ENCODE assay signal across 8 cellular contexts in the genomic region with DNA sequence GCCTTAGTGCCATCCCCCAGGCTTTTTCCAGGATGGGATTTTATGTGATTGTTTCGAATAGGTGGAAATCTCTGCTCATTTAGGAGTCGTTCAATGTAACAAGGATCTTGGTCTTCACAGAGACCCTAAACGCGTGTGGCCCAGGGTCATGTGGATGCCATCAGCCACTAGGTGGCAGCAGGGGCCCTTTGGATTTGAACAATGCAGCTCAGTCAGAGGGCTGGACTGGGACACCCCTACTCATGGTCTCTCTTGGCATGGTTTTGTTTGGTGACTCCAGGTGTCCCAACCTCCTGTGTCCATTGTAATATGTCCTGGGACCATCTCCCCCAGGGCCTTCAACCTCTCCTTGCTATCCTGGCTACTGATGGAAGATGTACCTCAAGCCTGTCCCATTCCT. TPM values are rescaled to one million over a fixed set of nuclear protein-coding genes. Genes with fewer than 3 reads are reported as not detected.
A peak's percentile ranks its signal among the peaks of the same experiment; 100 is the strongest.
DNase-seq lines count a peak whose midpoint lies in the region; ATAC-seq, FAIRE-seq and TF ChIP-seq lines count a peak whose summit lies in the region.
"Not testable (repeated sequence)": the region's sequence is repeated elsewhere in the genome, so short reads cannot be mapped to it uniquely, and the experiment has no call there.

No MANE protein-coding gene starts in this region.

- CTCF ChIA-PET in HepG2 (lab: Yijun Ruan, JAX; ENCODE audit: low intra/inter-chr PET ratio, low total read pairs): not testable (repeated sequence)

- H3K27me3 ChIP-seq in RWPE2 (ENCODE audit: insufficient read depth, poor library complexity, severe bottlenecking); HepG2 (ENCODE audit: control insufficient read depth in 1 of 2, insufficient read depth in 2 of 2, low read length in 2 of 2); testis: not testable (repeated sequence)

- TF ChIP-seq POLR2A in HepG2 (IDR thresholded peaks at IDR 0.05; ENCODE audit: insufficient read depth in 1 of 2, low read depth in 2 of 2, low read length in 2 of 2); testis (IDR thresholded peaks at IDR 0.05): not testable (repeated sequence)

- DNase-seq in RWPE2 (ENCODE audit: low spot score); HepG2 (ENCODE audit: low spot score): not testable (repeated sequence)
- DNase-seq in activated T-cell treated with anti-CD3 and anti-CD28 coated beads for 1 hour (ENCODE audit: low read depth): peak; percentile 64
- DNase-seq in chondrocyte (ENCODE audit: low spot score): peak; percentile 68
- peak; percentile 71 for DNase-seq in stimulated activated CD4-positive, alpha-beta T cell treated with anti-CD3 and anti-CD28 coated beads, Interleukin-12 subunit alpha, Interleukin-12 subunit beta, amount 100 ng/mL, for 4 hours
- peak; percentile 82 for DNase-seq in testis

- H3K36me3 Mint-ChIP-seq in chondrocyte (ENCODE audit: low read depth): not testable (repeated sequence)

- TF ChIP-seq CTCF in GM12873 (IDR thresholded peaks at IDR 0.05; ENCODE audit: insufficient read depth, low read depth, low read length, missing control alignments) (peak; percentile 37), chondrocyte (IDR thresholded peaks at IDR 0.05) (peak; percentile 73), testis (IDR thresholded peaks at IDR 0.05) (peak in 1 of 3 experiments; percentile 55)
- not testable (repeated sequence) for TF ChIP-seq CTCF in RWPE2 (IDR thresholded peaks at IDR 0.05; ENCODE audit: poor library complexity, severe bottlenecking); HepG2 (CRISPR knock-in tag; IDR thresholded peaks at IDR 0.05)

- H3K4me3 Mint-ChIP-seq in chondrocyte (ENCODE audit: unreplicated experiment): not testable (repeated sequence)

- intact Hi-C loops in HepG2 (cut with micrococcal nuclease; ENCODE audit: unreplicated experiment); testis (cut with DNase I; ENCODE audit: low total_unique reads): not testable (repeated sequence)

- not testable (repeated sequence) for H4K20me1 ChIP-seq in HepG2 (ENCODE audit: insufficient read depth, low read length)

- H3K27ac Mint-ChIP-seq in chondrocyte (ENCODE audit: unreplicated experiment): not testable (repeated sequence)

- FAIRE-seq in HepG2 (lab: Jason Lieb, UNC): not testable (repeated sequence)

- H2AFZ ChIP-seq in HepG2 (ENCODE audit: low read length): not testable (repeated sequence)

- H3K9ac ChIP-seq in HepG2 (ENCODE audit: insufficient read depth, low read depth, low read length): not testable (repeated sequence)

- H3K27me3 Mint-ChIP-seq in chondrocyte (ENCODE audit: low read depth): not testable (repeated sequence)

- WGBS in HepG2 (ENCODE audit: low lambda C conversion rate): 4% methylated on average over 3 of the region's 4 CpGs
- WGBS in testis, 2 donors: 4% methylated on average over 4 of the region's 4 CpGs; no CpG with 5 or more reads in 1 of the 2 donors

- in situ Hi-C loops in HepG2 (cut with HindIII; ENCODE audit: extremely low pct_ligation_motif_present, low pct_unique_long_range_greater_than_20kb): not testable (repeated sequence)

- POLR2A ChIA-PET in HepG2 (lab: Yijun Ruan, JAX): not testable (repeated sequence)

- H3K4me1 Mint-ChIP-seq in chondrocyte (ENCODE audit: low read depth): not testable (repeated sequence)

- H3K27ac ChIP-seq in RWPE2 (ENCODE audit: poor library complexity, severe bottlenecking); HepG2 (ENCODE audit: extremely low read length, insufficient read depth, low read length); testis: not testable (repeated sequence)

- not testable (repeated sequence) for H3K4me3 ChIP-seq in RWPE2 (ENCODE audit: severe bottlenecking); HepG2 (replicated peaks in 1 of 3; ENCODE audit: insufficient read depth in 1 of 3, low read depth in 2 of 3, low read length in 3 of 3); testis

- TF ChIP-seq RAD21 in HepG2 (CRISPR knock-in tag; IDR thresholded peaks at IDR 0.05): not testable (repeated sequence)

- not testable (repeated sequence) for H3K4me1 ChIP-seq in RWPE2 (ENCODE audit: insufficient read depth, poor library complexity, severe bottlenecking); HepG2 (ENCODE audit: insufficient read depth, low read length); testis

- not testable (repeated sequence) for TF ChIP-seq EP300 in HepG2 (IDR thresholded peaks at IDR 0.05; ENCODE audit: low read depth in 2 of 2, low read length in 2 of 2); HepG2 (CRISPR knock-in tag; IDR thresholded peaks at IDR 0.05; ENCODE audit: borderline replicate concordance)

- BruUV-seq in HepG2 (replicated peaks; lab: Mats Ljungman, UMichigan): not testable (repeated sequence)

- not testable (repeated sequence) for H3K9me3 ChIP-seq in RWPE2 (ENCODE audit: severe bottlenecking); HepG2 (ENCODE audit: low read length); testis

- not testable (repeated sequence) for H3K79me2 ChIP-seq in HepG2 (ENCODE audit: insufficient read depth, low read length)

- peak; percentile 63 for ATAC-seq in HG02759 (IDR thresholded peaks at IDR 0.05; ENCODE audit: unreplicated experiment)
- peak; percentile 90 for ATAC-seq in RWPE2 (ENCODE audit: low read depth)
- ATAC-seq in HepG2: peak; percentile 92

- not testable (repeated sequence) for H3K36me3 ChIP-seq in RWPE2 (ENCODE audit: low read depth); HepG2 (replicated peaks in 1 of 2; ENCODE audit: control insufficient read depth in 1 of 2, insufficient read depth in 2 of 2, low read length in 2 of 2); testis (ENCODE audit: low read depth, missing control alignments)

- H3K9me3 Mint-ChIP-seq in chondrocyte (ENCODE audit: low read depth): not testable (repeated sequence)

- not testable (repeated sequence) for H3K4me2 ChIP-seq in HepG2 (ENCODE audit: low read depth, low read length)

RNA-seq across cellular contexts. Expression of a gene that starts 0.8 kb away (rescaled TPM):
- total RNA-seq in chondrocyte (not detected in 3 replicates), HepG2 (2016; rRNA removed; fragmentation: Illumina TruSeq; extraction: Trizol) (not detected in 2 replicates), testis (not detected)
- not detected in 2 replicates for total RNA-seq in HepG2 (2016; cell fraction: cytosol; rRNA removed; fragmentation: Illumina TruSeq; extraction: Trizol; ENCODE audit: low read depth)
- total RNA-seq in HepG2 (2016; cell fraction: insoluble cytoplasmic fraction; rRNA removed; fragmentation: Illumina TruSeq; extraction: Trizol): not detected in 2 replicates
- total RNA-seq in HepG2 (2016; cell fraction: membrane; rRNA removed; fragmentation: Illumina TruSeq; extraction: Trizol): not detected in 2 replicates
- total RNA-seq in HepG2 (2016; cell fraction: nucleus; rRNA removed; fragmentation: Illumina TruSeq; extraction: Trizol): not detected in 2 replicates
- polyA plus RNA-seq in HepG2 (2011; rRNA removed) (not detected in 2 replicates), testis (ENCODE audit: insufficient read depth, low read depth, low replicate concordance) (not detected)
- not detected in 2 replicates for polyA plus RNA-seq in HepG2 (2011; cell fraction: cytosol; rRNA removed)
- not detected in 2 replicates for polyA plus RNA-seq in HepG2 (2011; cell fraction: nucleus; rRNA removed)
- not detected in 2 replicates for polyA plus RNA-seq in HepG2 (2012)
- polyA plus RNA-seq in HepG2 (2016; cell fraction: cytosol; fragmentation: Illumina TruSeq; extraction: Trizol; ENCODE audit: low read depth): not detected in 2 replicates
- not detected in 2 replicates for polyA plus RNA-seq in HepG2 (2016; cell fraction: insoluble cytoplasmic fraction; fragmentation: Illumina TruSeq; extraction: Trizol; ENCODE audit: low read depth)
- not detected in 2 replicates for polyA plus RNA-seq in HepG2 (2016; cell fraction: membrane; fragmentation: Illumina TruSeq; extraction: Trizol; ENCODE audit: low read depth)
- not detected in 2 replicates for polyA plus RNA-seq in HepG2 (2016; cell fraction: nucleus; fragmentation: Illumina TruSeq; extraction: Trizol; ENCODE audit: insufficient read depth, low read depth)
- polyA minus RNA-seq in HepG2 (2011; rRNA and poly(A)+ RNA removed; ENCODE audit: low replicate concordance): not detected in 2 replicates
- not detected in 2 replicates for polyA minus RNA-seq in HepG2 (2011; cell fraction: cytosol; rRNA and poly(A)+ RNA removed)
- not detected in 2 replicates for polyA minus RNA-seq in HepG2 (2011; cell fraction: nucleus; rRNA and poly(A)+ RNA removed)

RNA-seq across cellular contexts. Expression of a gene that starts 44.9 kb away (rescaled TPM):
- total RNA-seq in chondrocyte: 0.31 to 0.64 TPM (median 0.32 TPM) in 3 replicates
- 0.22 TPM in 1 of 2 replicates, not detected in the other for total RNA-seq in HepG2 (2016; rRNA removed; fragmentation: Illumina TruSeq; extraction: Trizol)
- total RNA-seq in HepG2 (2016; cell fraction: cytosol; rRNA removed; fragmentation: Illumina TruSeq; extraction: Trizol; ENCODE audit: low read depth): 0.09 and 0.30 TPM in 2 replicates
- 0.04 TPM in 1 of 2 replicates, not detected in the other for total RNA-seq in HepG2 (2016; cell fraction: insoluble cytoplasmic fraction; rRNA removed; fragmentation: Illumina TruSeq; extraction: Trizol)
- total RNA-seq in HepG2 (2016; cell fraction: membrane; rRNA removed; fragmentation: Illumina TruSeq; extraction: Trizol): 0.06 and 0.38 TPM in 2 replicates
- 0.06 TPM in 1 of 2 replicates, not detected in the other for total RNA-seq in HepG2 (2016; cell fraction: nucleus; rRNA removed; fragmentation: Illumina TruSeq; extraction: Trizol)
- 0.09 and 0.77 TPM in 2 replicates for polyA plus RNA-seq in HepG2 (2011; rRNA removed)
- polyA plus RNA-seq in HepG2 (2011; cell fraction: cytosol; rRNA removed): 0.21 and 0.25 TPM in 2 replicates
- 0.31 and 0.33 TPM in 2 replicates for polyA plus RNA-seq in HepG2 (2011; cell fraction: nucleus; rRNA removed)
- 0.05 and 0.23 TPM in 2 replicates for polyA plus RNA-seq in HepG2 (2012)
- 0.08 and 0.34 TPM in 2 replicates for polyA plus RNA-seq in HepG2 (2016; cell fraction: cytosol; fragmentation: Illumina TruSeq; extraction: Trizol; ENCODE audit: low read depth)
- polyA plus RNA-seq in HepG2 (2016; cell fraction: insoluble cytoplasmic fraction; fragmentation: Illumina TruSeq; extraction: Trizol; ENCODE audit: low read depth): not detected in 2 replicates
- polyA plus RNA-seq in HepG2 (2016; cell fraction: membrane; fragmentation: Illumina TruSeq; extraction: Trizol; ENCODE audit: low read depth): 0.33 TPM in 1 of 2 replicates, not detected in the other
- polyA plus RNA-seq in HepG2 (2016; cell fraction: nucleus; fragmentation: Illumina TruSeq; extraction: Trizol; ENCODE audit: insufficient read depth, low read depth): 0.22 and 0.36 TPM in 2 replicates
- 0.08 TPM in 1 of 2 replicates, not detected in the other for polyA minus RNA-seq in HepG2 (2011; rRNA and poly(A)+ RNA removed; ENCODE audit: low replicate concordance)
- 0.40 TPM in 1 of 2 replicates, not detected in the other for polyA minus RNA-seq in HepG2 (2011; cell fraction: cytosol; rRNA and poly(A)+ RNA removed)
- polyA minus RNA-seq in HepG2 (2011; cell fraction: nucleus; rRNA and poly(A)+ RNA removed): 0.13 TPM in 1 of 2 replicates, not detected in the other
- 1 to 10 TPM; 1.4 to 1.9 TPM for total RNA-seq in testis
- 4.0 TPM for polyA plus RNA-seq in testis (ENCODE audit: insufficient read depth, low read depth, low replicate concordance)
